In genomic region chr17:14953405-14953804, GRCh38 we compare ENCODE assay signal across 34 cellular contexts.
"Had no signal": no experiment of that assay in that cellular context is flagged by ENCODE, and none has a peak within 500 bp of the region (broad histone marks: within the 10 kb centered on the region; RNA-seq: fewer than 3 reads in every experiment).

No MANE protein-coding gene starts in this region.

- H3K27me3 ChIP-seq: MG63 had no signal

- H3K36me3 ChIP-seq: MG63 had no signal

- DNase-seq: Karpas-422, Kasumi-1, MG63, MM.1S, MV-4-11, NCI-H1048, NCI-H1092, NCI-H1092 treated with DMSO at 0.1 percent for 48 hours, NCI-H1105, NCI-H1105 treated with DMSO at 0.1 percent for 48 hours, NCI-H1417, NCI-H1417 treated with DMSO at 0.1 percent for 48 hours, NCI-H1436, NCI-H1436 treated with DMSO at 0.1 percent for 48 hours, NCI-H146, NCI-H1694, NCI-H1694 treated with DMSO at 0.1 percent for 48 hours, NCI-H187, NCI-H187 treated with DMSO at 0.1 percent for 48 hours, NCI-H1930, NCI-H2029, NCI-H2029 treated with DMSO at 0.1 percent for 48 hours, NCI-H2081, NCI-H2081 treated with DMSO at 0.1 percent for 48 hours, NCI-H2107, NCI-H2171, NCI-H2171 treated with DMSO at 0.1 percent for 48 hours, NCI-H2227 treated with DMSO at 0.1 percent for 48 hours, NCI-H226, NCI-H345, NCI-H446, NCI-H446 treated with DMSO at 0.1 percent for 48 hours, NCI-H510A, NCI-H510A treated with DMSO at 0.1 percent for 48 hours had no signal

- H3K9me3 ChIP-seq: MG63 had no signal

- H3K4me3 ChIP-seq: MG63 had no signal
